In genomic region chr13:83325454-83325853, GRCh38 we compare ENCODE assay signal across 19 cellular contexts.
DNase-seq lines count a peak whose midpoint lies in the region; TF ChIP-seq lines count a peak whose summit lies in the region.
"Had no signal": no experiment of that assay in that cellular context is flagged by ENCODE, and none has a peak within 500 bp of the region (broad histone marks: within the 10 kb centered on the region; RNA-seq: fewer than 3 reads in every experiment).

No MANE protein-coding gene starts in this region.

- intact Hi-C loops in tibial artery (cut with DNase I; ENCODE audit: low total_unique reads) = no loop called here

- H3K4me3 ChIP-seq in epithelial cell of esophagus (ENCODE audit: low read length) (no peak overlapping the region), tibial artery (no peak overlapping the region)
- H3K4me3 ChIP-seq: adrenal gland; BLaER1 treated with 17β-estradiol and CSF1 and Interleukin-3, amounts not matched to agents 10 nM and 100 nM; colonic mucosa; heart left ventricle; SJCRH30 had no signal

- TF ChIP-seq CTCF in epithelial cell of esophagus (IDR thresholded peaks at IDR 0.05; ENCODE audit: insufficient read depth, low read depth, low read length, missing control alignments) (no peak), tibial artery (IDR thresholded peaks at IDR 0.05) (no peak)

- no peaks in the 10 kb centered on the region for H3K9me3 ChIP-seq in tibial artery
- H3K9me3 ChIP-seq: adrenal gland; BLaER1 treated with 17β-estradiol and CSF1 and Interleukin-3, amounts not matched to agents 10 nM and 100 nM; colonic mucosa; SJCRH30 had no signal

- DNase-seq in ELR (ENCODE audit: low read depth) (peak; percentile 82), NCI-H526 (lab: John Stamatoyannopoulos, UW) (peak; percentile 20 to 58), epithelial cell of esophagus (ENCODE audit: low read depth) (peak; percentile 53), myocyte (ENCODE audit: low read depth) (peak; percentile 33), tibial artery (no peak), iPS-NIHi7 (ENCODE audit: extremely low spot score) (no peak), HuH-7 (ENCODE audit: low spot score) (no peak)
- no peak for DNase-seq in activated naive CD4-positive, alpha-beta T cell (lab: John Stamatoyannopoulos, UW)
- DNase-seq: activated CD4-positive, alpha-beta T cell treated with anti-CD3 and anti-CD28 coated beads for 1 hour; adrenal gland; colonic mucosa; DMS 273 treated with DMSO at 0.1 percent for 48 hours; GOT3; heart left ventricle; NCI-H2081; NCI-H524; SJCRH30; T-helper 9 cell had no signal

- no peak overlapping the region for H3K27ac ChIP-seq in tibial artery
- H3K27ac ChIP-seq: adrenal gland; BLaER1 treated with 17β-estradiol and CSF1 and Interleukin-3, amounts not matched to agents 10 nM and 100 nM; colonic mucosa; heart left ventricle; SJCRH30 had no signal

- no peaks in the 10 kb centered on the region for H3K27me3 ChIP-seq in tibial artery
- H3K27me3 ChIP-seq: adrenal gland; BLaER1 treated with 17β-estradiol and CSF1 and Interleukin-3, amounts not matched to agents 10 nM and 100 nM; colonic mucosa; heart left ventricle; SJCRH30 had no signal

- H3K36me3 ChIP-seq in tibial artery = no peaks in the 10 kb centered on the region
- H3K36me3 ChIP-seq: adrenal gland; BLaER1 treated with 17β-estradiol and CSF1 and Interleukin-3, amounts not matched to agents 10 nM and 100 nM; colonic mucosa; heart left ventricle; SJCRH30 had no signal

- H3K4me1 ChIP-seq in tibial artery = no peaks in the 10 kb centered on the region
- H3K4me1 ChIP-seq: adrenal gland; BLaER1 treated with 17β-estradiol and CSF1 and Interleukin-3, amounts not matched to agents 10 nM and 100 nM; colonic mucosa; heart left ventricle; SJCRH30 had no signal

Comparison
In these comparisons a context has a peak if more than half of its experiments do, and no peak if none do; other contexts are left out.
1. DNase-seq: peak in ELR (single experiment), NCI-H526 (2 of 2), epithelial cell of esophagus (single experiment) and myocyte (single experiment); none in activated naive CD4-positive, alpha-beta T cell (0 of 4), tibial artery (0 of 2), iPS-NIHi7 (single experiment) and HuH-7 (single experiment).